Comparison of ENCODE assay signal across 23 cellular contexts in the genomic region with DNA sequence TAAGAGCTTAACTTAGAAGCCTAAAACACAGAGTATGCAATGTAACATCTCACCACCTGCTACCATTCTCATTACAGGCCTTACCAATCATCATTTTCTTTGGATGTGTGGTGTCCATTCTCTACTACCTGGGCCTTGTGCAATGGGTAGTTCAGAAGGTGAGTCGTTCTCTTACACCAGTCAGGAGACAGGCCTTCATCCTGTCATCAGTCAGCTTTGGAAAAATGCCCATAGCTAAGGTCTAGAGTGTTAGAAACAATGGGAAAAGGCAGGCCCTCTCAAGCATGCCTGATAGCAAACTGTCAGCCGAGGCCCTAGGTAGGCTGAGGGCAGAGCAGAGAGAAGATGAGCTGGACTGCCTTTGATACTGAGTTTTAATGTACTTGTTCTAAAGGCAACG. TPM values are rescaled to one million over a fixed set of nuclear protein-coding genes. Genes with fewer than 3 reads are reported as not detected.
"Had no signal": no experiment of that assay in that cellular context is flagged by ENCODE, and none has a peak within 500 bp of the region (broad histone marks: within the 10 kb centered on the region; RNA-seq: fewer than 3 reads in every experiment).

No MANE protein-coding gene starts in this region.

- H3K4me1 ChIP-seq: heart right ventricle, left ventricle myocardium inferior, lower lobe of right lung, neural progenitor cell had no signal

- H3K9me3 ChIP-seq: left ventricle myocardium inferior, lower lobe of right lung, ovary had no signal

- H3K36me3 ChIP-seq: heart right ventricle, left ventricle myocardium inferior, lower lobe of right lung, neural progenitor cell, ovary had no signal

- ATAC-seq: heart right ventricle; left cardiac atrium; lower lobe of right lung; natural killer cell treated with Interleukin-12 subunit alpha and Interleukin-12 subunit beta and Interleukin-15 and Interleukin-18, amount 100 ng/mL, for 72 hours; right cardiac atrium had no signal

- H3K27ac ChIP-seq: heart right ventricle, left ventricle myocardium inferior, lower lobe of right lung, neural progenitor cell, ovary had no signal

- H3K27me3 ChIP-seq: heart right ventricle, neural progenitor cell, ovary had no signal

- H3K4me3 ChIP-seq: heart right ventricle, left ventricle myocardium inferior, lower lobe of right lung, neural progenitor cell, ovary had no signal

- DNase-seq: cortex of kidney; effector memory CD4-positive, alpha-beta T cell; erythroblast; heart right ventricle; hypothalamus; left cardiac atrium; left ventricle myocardium inferior; lower lobe of right lung; mesenchymal stem cell; midbrain; nucleus accumbens; ovary; right cardiac atrium; small intestine; stimulated activated CD4-positive, alpha-beta T cell treated with anti-CD3 and anti-CD28 coated beads, Interleukin-12 subunit alpha, Interleukin-12 subunit beta, amount 100 ng/mL, for 4 hours; stimulated activated naive CD4-positive, alpha-beta T cell treated with Interleukin-2 at 50 U/mL for 16 hours; trophoblast cell had no signal

RNA-seq across cellular contexts. Expression of a gene that starts 13.5 kb away (rescaled TPM):
- total RNA-seq: frontal cortex; glomerular endothelial cell; heart right ventricle; left cardiac atrium; left ventricle myocardium inferior; natural killer cell treated with Interleukin-12 subunit alpha and Interleukin-12 subunit beta and Interleukin-15 and Interleukin-18, amount 100 ng/mL, for 72 hours; posterior vena cava; right cardiac atrium; urinary bladder had no signal
